Comparison of ENCODE assay signal across 12 cellular contexts in the genomic region with DNA sequence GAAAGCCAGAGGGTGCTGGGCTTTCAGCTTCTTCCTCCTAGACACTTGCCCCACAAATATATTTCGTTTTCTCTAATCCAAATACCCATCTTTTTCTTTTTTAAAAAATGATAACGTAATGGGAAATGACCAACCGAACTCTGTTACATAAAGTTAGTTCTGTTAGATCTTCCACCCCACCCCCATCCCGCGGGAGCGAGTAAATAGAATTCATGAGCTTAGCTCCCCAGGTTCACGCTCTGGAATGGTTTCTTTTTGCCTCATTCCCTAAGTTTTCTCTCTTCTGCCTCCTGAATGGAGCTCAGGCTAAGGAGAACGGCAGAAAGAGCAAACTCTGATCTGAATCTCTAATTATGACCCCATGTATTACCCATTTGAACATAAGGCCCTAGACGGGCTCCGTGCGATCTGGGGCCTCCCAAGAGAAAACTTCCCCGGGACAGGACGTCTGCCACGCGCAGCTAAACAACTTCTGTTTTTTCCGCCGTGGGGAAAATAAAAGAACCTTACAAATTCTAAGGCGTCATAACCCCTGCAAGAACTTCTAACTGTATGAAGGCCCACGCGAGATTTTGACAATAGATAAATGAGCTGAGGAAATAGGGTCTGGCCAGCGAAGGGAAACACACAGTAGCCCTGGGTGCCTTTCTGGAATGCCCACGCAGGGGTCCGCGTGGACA. TPM values are rescaled to one million over a fixed set of nuclear protein-coding genes. Genes with fewer than 3 reads are reported as not detected.
DNase-seq lines count a peak whose midpoint lies in the region; ATAC-seq and TF ChIP-seq lines count a peak whose summit lies in the region.
"Had no signal": no experiment of that assay in that cellular context is flagged by ENCODE, and none has a peak within 500 bp of the region (broad histone marks: within the 10 kb centered on the region; RNA-seq: fewer than 3 reads in every experiment).

No MANE protein-coding gene starts in this region.

- TF ChIP-seq CTCF in BJ (IDR thresholded peaks at IDR 0.05; ENCODE audit: insufficient read depth, low read depth, low read length) (no peak), GM20000 (IDR thresholded peaks at IDR 0.05; ENCODE audit: extremely low read depth, missing control alignments) (no peak), neural cell (IDR thresholded peaks at IDR 0.05; ENCODE audit: poor library complexity, severe bottlenecking) (no peak)

- H3K4me2 ChIP-seq in neural cell (ENCODE audit: low read length): no peak overlapping the region

- ATAC-seq in GM21390 (IDR thresholded peaks at IDR 0.05; ENCODE audit: unreplicated experiment) (no peak), HG03139 (IDR thresholded peaks at IDR 0.05; ENCODE audit: unreplicated experiment) (no peak), GM21717 (IDR thresholded peaks at IDR 0.05; ENCODE audit: unreplicated experiment) (no peak), HG02981 (IDR thresholded peaks at IDR 0.05; ENCODE audit: unreplicated experiment) (no peak)
- ATAC-seq: GM12878 had no signal

- H3K4me3 ChIP-seq in BJ (ENCODE audit: low read depth, low read length): peak overlapping the region; percentile 67
- H3K4me3 ChIP-seq in neural cell (ENCODE audit: low read length): no peak overlapping the region
- H3K4me3 ChIP-seq: adrenal gland, GM12878 had no signal

- no peak for TF ChIP-seq RAD21 in neural cell (conservative IDR thresholded peaks at IDR 0.05)

- peaks cover 97% of the 10 kb centered on the region for H3K27me3 Mint-ChIP-seq in dendritic cell treated with granulocyte-macrophage colony-stimulating factor and Interleukin-4, amounts not matched to agents 40 ng/mL and 50 ng/mL, for 4 days

- H3K27ac Mint-ChIP-seq in dendritic cell treated with granulocyte-macrophage colony-stimulating factor and Interleukin-4, amounts not matched to agents 40 ng/mL and 50 ng/mL, for 4 days: no peak overlapping the region

- no peak overlapping the region for H3K9ac ChIP-seq in neural cell (ENCODE audit: low read length)

- CTCF ChIA-PET in BJ (lab: Yijun Ruan, JAX): interaction anchor here (1.1 to 1.9 kb wide), 3 partner anchors 9 to 23 kb away, joined by 3 to 8 read pairs (median 3); no protein-coding TSS in a partner anchor

- H3K9me2 ChIP-seq in neural cell (ENCODE audit: insufficient read depth, low read length): no peaks in the 10 kb centered on the region

- no peak for TF ChIP-seq EP300 in neural cell (conservative IDR thresholded peaks at IDR 0.05; ENCODE audit: poor library complexity, severe bottlenecking)

- no peaks in the 10 kb centered on the region for H3F3A ChIP-seq in neural cell (ENCODE audit: insufficient read depth, low read length, poor library complexity, severe bottlenecking)

- intact Hi-C loops in dendritic cell treated with granulocyte-macrophage colony-stimulating factor and Interleukin-4, amounts not matched to agents 40 ng/mL and 50 ng/mL, for 4 days (cut with micrococcal nuclease): no loop called here

- H3K36me3 ChIP-seq in BJ (ENCODE audit: control insufficient read depth, insufficient read depth, low read length) (no peaks in the 10 kb centered on the region), neural cell (ENCODE audit: insufficient read depth, low read length) (no peaks in the 10 kb centered on the region)
- H3K36me3 ChIP-seq: adrenal gland had no signal

- H3K27me3 ChIP-seq in BJ (ENCODE audit: control insufficient read depth, insufficient read depth, low read length) (peaks cover 1% of the 10 kb centered on the region), neural cell (ENCODE audit: insufficient read depth, low read depth, low read length) (peaks cover 100% of the 10 kb centered on the region)

- H2AFZ ChIP-seq in neural cell (ENCODE audit: low read depth, low read length): no peak overlapping the region

- H3K4me1 Mint-ChIP-seq in dendritic cell treated with granulocyte-macrophage colony-stimulating factor and Interleukin-4, amounts not matched to agents 40 ng/mL and 50 ng/mL, for 4 days (ENCODE audit: low read depth): peaks cover 54% of the 10 kb centered on the region

- POLR2A ChIA-PET in BJ (lab: Charles Lee): interaction anchor here (0.6 kb wide), 1 partner anchor 53 kb away, joined by 3 read pairs; no protein-coding TSS in a partner anchor

- no peak overlapping the region for H3K27ac ChIP-seq in neural cell (ENCODE audit: low read length)
- H3K27ac ChIP-seq: adrenal gland had no signal

- H3K4me3 Mint-ChIP-seq in dendritic cell treated with granulocyte-macrophage colony-stimulating factor and Interleukin-4, amounts not matched to agents 40 ng/mL and 50 ng/mL, for 4 days: peak overlapping the region; percentile 48

- no peaks in the 10 kb centered on the region for H3K79me2 ChIP-seq in neural cell (replicated peaks; ENCODE audit: insufficient read depth, low read length)

- no peaks in the 10 kb centered on the region for H3K9me3 ChIP-seq in neural cell (ENCODE audit: low read length)
- H3K9me3 ChIP-seq: adrenal gland had no signal

- no peaks in the 10 kb centered on the region for H3K9me3 Mint-ChIP-seq in dendritic cell treated with granulocyte-macrophage colony-stimulating factor and Interleukin-4, amounts not matched to agents 40 ng/mL and 50 ng/mL, for 4 days

- no peak for DNase-seq in BJ (ENCODE audit: low read depth)
- DNase-seq in GM20000 (ENCODE audit: low spot score): peak; percentile 14
- DNase-seq: adrenal gland, NCI-H345, SIG-M5 had no signal

- no peaks in the 10 kb centered on the region for H4K20me1 ChIP-seq in neural cell (ENCODE audit: insufficient read depth)

- no peaks in the 10 kb centered on the region for H3K36me3 Mint-ChIP-seq in dendritic cell treated with granulocyte-macrophage colony-stimulating factor and Interleukin-4, amounts not matched to agents 40 ng/mL and 50 ng/mL, for 4 days (ENCODE audit: low read depth)

TF ChIP-seq in neural cell, 6 proteins besides CTCF, POLR2A, EP300 and RAD21:
- no peak for TF ChIP-seq EZH2 (IDR thresholded peaks at IDR 0.05; ENCODE audit: borderline replicate concordance, insufficient read depth, low read length, poor library complexity, severe bottlenecking)
- TF ChIP-seq POLR2AphosphoS5 (IDR thresholded peaks at IDR 0.05): peak; percentile 48

RNA-seq across cellular contexts. Expression of a gene that starts 2.4 kb away (rescaled TPM):
- polyA plus RNA-seq in BJ (2011; rRNA removed) (14.8 and 16.0 TPM in 2 replicates), neural cell (0.10 TPM in 1 of 2 replicates, not detected in the other)
- 18.0 and 28.7 TPM in 2 replicates for polyA minus RNA-seq in BJ (2011; rRNA and poly(A)+ RNA removed)
- polyA minus RNA-seq in neural cell: 0.23 TPM in 1 of 2 replicates, not detected in the other

Comparison
In these comparisons a context has a peak if more than half of its experiments do, and no peak if none do; other contexts are left out.
1. RNA of a gene that starts 2.4 kb away (polyA plus RNA-seq): 14.8 to 16.0 TPM in BJ; 0.10 TPM in neural cell; every median in the first group is over 10 times any median in the second.